8 cellular contexts compared by ENCODE assay signal in genomic region chr5:112957970-112958773, GRCh38. TPM values are rescaled to one million over a fixed set of nuclear protein-coding genes. Genes with fewer than 3 reads are reported as not detected.
DNase-seq lines count a peak whose midpoint lies in the region; ATAC-seq and TF ChIP-seq lines count a peak whose summit lies in the region.

No MANE protein-coding gene starts in this region.

- CTCF ChIA-PET in AG04449 (lab: Yijun Ruan, JAX): interaction anchor here (1.0 kb wide), 1 partner anchor 9 kb away, joined by 3 read pairs; no protein-coding TSS in a partner anchor

- peak; percentile 80 for ATAC-seq in GM18519 (IDR thresholded peaks at IDR 0.05; ENCODE audit: low FRiP score, unreplicated experiment)
- ATAC-seq in HG02870 (IDR thresholded peaks at IDR 0.05; ENCODE audit: unreplicated experiment): peak; percentile 84

- POLR2A ChIA-PET in AG04449 (lab: Yijun Ruan, JAX): interaction anchor here (1.1 kb wide), 1 partner anchor 24 kb away, joined by 3 read pairs; no protein-coding TSS in a partner anchor

- no peak overlapping the region for H3K4me3 ChIP-seq in AG04449 (ENCODE audit: low read depth, low read length)

- DNase-seq in AG04449 (ENCODE audit: low read depth, low spot score): peak; percentile 85
- DNase-seq in NCI-H524 treated with DMSO at 0.1 percent for 48 hours (lab: John Stamatoyannopoulos, UW): peak; percentile 33
- peak; percentile 92 for DNase-seq in dedifferentiated amniotic fluid mesenchymal stem cell (ENCODE audit: extremely low spot score)
- DNase-seq in occipital lobe (lab: John Stamatoyannopoulos, UW): peak; percentile 55
- DNase-seq in cortex of kidney (lab: John Stamatoyannopoulos, UW): no peak
- DNase-seq in HuH-7.5 (ENCODE audit: low spot score): no peak

- TF ChIP-seq CTCF in AG04449 (IDR thresholded peaks at IDR 0.05; ENCODE audit: insufficient read depth, low read length, missing control alignments): no peak

RNA-seq across cellular contexts. Expression of gene DCP2, which starts 18.4 kb away (rescaled TPM):
- total RNA-seq in occipital lobe: 129 TPM

RNA-seq across cellular contexts. Expression of gene REEP5, which starts 36.1 kb away (rescaled TPM):
- total RNA-seq in occipital lobe: 113 TPM

Comparison
In these comparisons a context has a peak if more than half of its experiments do, and no peak if none do; other contexts are left out.
1. DNase-seq: peak in AG04449 (single experiment), NCI-H524 treated with DMSO at 0.1 percent for 48 hours (single experiment), dedifferentiated amniotic fluid mesenchymal stem cell (single experiment) and occipital lobe (single experiment); none in cortex of kidney (single experiment) and HuH-7.5 (single experiment).